In genomic region chr21:42435833-42436232, GRCh38 we compare ENCODE assay signal across 1 cellular context.
TF ChIP-seq lines count a peak whose summit lies in the region.

No MANE protein-coding gene starts in this region.

TF ChIP-seq in HEK293, 187 proteins besides CTCF, POLR2A, EP300 and RAD21:
- TF ChIP-seq, protein P1, sequence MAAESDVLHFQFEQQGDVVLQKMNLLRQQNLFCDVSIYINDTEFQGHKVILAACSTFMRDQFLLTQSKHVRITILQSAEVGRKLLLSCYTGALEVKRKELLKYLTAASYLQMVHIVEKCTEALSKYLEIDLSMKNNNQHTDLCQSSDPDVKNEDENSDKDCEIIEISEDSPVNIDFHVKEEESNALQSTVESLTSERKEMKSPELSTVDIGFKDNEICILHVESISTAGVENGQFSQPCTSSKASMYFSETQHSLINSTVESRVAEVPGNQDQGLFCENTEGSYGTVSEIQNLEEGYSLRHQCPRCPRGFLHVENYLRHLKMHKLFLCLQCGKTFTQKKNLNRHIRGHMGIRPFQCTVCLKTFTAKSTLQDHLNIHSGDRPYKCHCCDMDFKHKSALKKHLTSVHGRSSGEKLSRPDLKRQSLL (tag by site-specific recombination; IDR thresholded peaks at IDR 0.05): peak; percentile 83; the same call in 1 of the 2 replicates
- TF ChIP-seq KLF10 (tag by site-specific recombination; IDR thresholded peaks at IDR 0.05): no peak
- TF ChIP-seq ZNF433 (tag by site-specific recombination; IDR thresholded peaks at IDR 0.05; ENCODE audit: low read depth): no peak
- no peak for TF ChIP-seq SALL2 (tag by site-specific recombination; IDR thresholded peaks at IDR 0.05; ENCODE audit: borderline replicate concordance)
- no peak for TF ChIP-seq ZNF580 (tag by site-specific recombination; IDR thresholded peaks at IDR 0.05)
- TF ChIP-seq ZNF529 (tag by site-specific recombination; IDR thresholded peaks at IDR 0.05; ENCODE audit: insufficient replicate concordance): no peak
- peak; percentile 53; the same call in 1 of the 2 replicates for TF ChIP-seq SP7 (tag by site-specific recombination; IDR thresholded peaks at IDR 0.05)
